In genomic region chr20:49785851-49786174, GRCh38 we compare ENCODE assay signal across 9 cellular contexts. TPM values are rescaled to one million over a fixed set of nuclear protein-coding genes. Genes with fewer than 3 reads are reported as not detected.
DNase-seq lines count a peak whose midpoint lies in the region; ATAC-seq and TF ChIP-seq lines count a peak whose summit lies in the region.
"Had no signal": no experiment of that assay in that cellular context is flagged by ENCODE, and none has a peak within 500 bp of the region (broad histone marks: within the 10 kb centered on the region; RNA-seq: fewer than 3 reads in every experiment).

No MANE protein-coding gene starts in this region.

- H3K27me3 ChIP-seq in GM23338 (ENCODE audit: insufficient read depth), result no peaks in the 10 kb centered on the region
- H3K27me3 ChIP-seq in mesenchymal stem cell (ENCODE audit: control insufficient read depth in 1 of 2, insufficient read depth in 1 of 2, low read length in 2 of 2), result no peaks in the 10 kb centered on the region

- no peak overlapping the region for H4K8ac ChIP-seq in mesenchymal stem cell (ENCODE audit: low read length)

- H3K4me1 Mint-ChIP-seq in GM23338 (peaks cover 10% of the 10 kb centered on the region; the same call in 2 of the 3 replicates), IgD-negative memory B cell (peaks cover 18 to 26% (median 19%) of the 10 kb centered on the region in 3 donors), natural killer cell (peaks cover 9 to 10% of the 10 kb centered on the region in 2 donors)

- H3K4me2 ChIP-seq in GM23338 (no peak overlapping the region), mesenchymal stem cell (ENCODE audit: low read length, poor library complexity, severe bottlenecking) (no peak overlapping the region)

- H3K27me3 Mint-ChIP-seq in GM23338 (ENCODE audit: insufficient read depth, low read depth, poor library complexity) (peaks cover 9% of the 10 kb centered on the region), IgD-negative memory B cell (no peaks in the 10 kb centered on the region), natural killer cell (ENCODE audit: low read depth in 2 of 2) (no peaks in the 10 kb centered on the region)

- no peak overlapping the region for H3K4ac ChIP-seq in mesenchymal stem cell (ENCODE audit: low read depth in 1 of 2, low read length in 2 of 2)

- H3K23ac ChIP-seq in mesenchymal stem cell (ENCODE audit: low read length in 2 of 2), result no peak overlapping the region

- no peak overlapping the region for H3K14ac ChIP-seq in mesenchymal stem cell (ENCODE audit: low read length in 2 of 2)

- no peaks in the 10 kb centered on the region for H3K9me2 ChIP-seq in GM23338 (ENCODE audit: insufficient read depth)

- H2AFZ ChIP-seq in GM23338 (peak overlapping the region; percentile 93), mesenchymal stem cell (ENCODE audit: low read depth, low read length) (no peak overlapping the region)

- no peak overlapping the region for H4K91ac ChIP-seq in mesenchymal stem cell (ENCODE audit: low read length)

- intact Hi-C loops in natural killer cell (cut with micrococcal nuclease), result no loop called here

- H3K4me3 ChIP-seq in GM23338 (no peak overlapping the region), mesenchymal stem cell (ENCODE audit: insufficient read depth in 1 of 2, low read depth in 1 of 2, low read length in 2 of 2) (no peak overlapping the region)

- no peak overlapping the region for H2BK120ac ChIP-seq in mesenchymal stem cell (ENCODE audit: low read depth, low read length)

- H3K4me3 Mint-ChIP-seq in GM23338 (no peak overlapping the region), IgD-negative memory B cell (peak overlapping the region; percentile 79 to 94 (median 86)), natural killer cell (peak overlapping the region; percentile 17)

- H3K79me1 ChIP-seq in mesenchymal stem cell (replicated peaks; ENCODE audit: low read length, poor library complexity, severe bottlenecking), result no peaks in the 10 kb centered on the region

- H3K36me3 ChIP-seq in GM23338 (ENCODE audit: insufficient read depth) (no peaks in the 10 kb centered on the region), mesenchymal stem cell (ENCODE audit: control insufficient read depth in 1 of 2, insufficient read depth in 2 of 2, low read depth in 1 of 2, low read length in 2 of 2) (no peaks in the 10 kb centered on the region)

- H2BK12ac ChIP-seq in mesenchymal stem cell (ENCODE audit: low read length in 2 of 2), result no peak overlapping the region

- H3K9ac ChIP-seq in mesenchymal stem cell (ENCODE audit: low read length), result no peak overlapping the region

- no peak overlapping the region for H3K18ac ChIP-seq in mesenchymal stem cell (ENCODE audit: low read depth in 1 of 2, low read length in 2 of 2)

- H3K27ac ChIP-seq in GM23338 (ENCODE audit: low read depth) (no peak overlapping the region), mesenchymal stem cell (ENCODE audit: low read length, poor library complexity, severe bottlenecking) (no peak overlapping the region)

- no peaks in the 10 kb centered on the region for H4K20me1 ChIP-seq in GM23338 (replicated peaks; ENCODE audit: insufficient read depth)

- 95% methylated on average over 4 of the region's 4 CpGs for WGBS in mesenchymal stem cell

- H2AK5ac ChIP-seq in mesenchymal stem cell (ENCODE audit: low read length, severe bottlenecking), result no peak overlapping the region

- H2BK5ac ChIP-seq in mesenchymal stem cell (ENCODE audit: low read depth, low read length, poor library complexity, severe bottlenecking), result no peak overlapping the region

- H3F3A ChIP-seq in GM23338 (replicated peaks; ENCODE audit: low read depth), result 0 out of 2 replicates have a peak, but pooled peaks cover 3% of the 10 kb centered on the region

- H3K36me3 Mint-ChIP-seq in GM23338 (ENCODE audit: low read depth) (no peaks in the 10 kb centered on the region), IgD-negative memory B cell (peaks cover 2% of the 10 kb centered on the region), natural killer cell (no peaks in the 10 kb centered on the region)

- no peaks in the 10 kb centered on the region for H3K9me3 ChIP-seq in mesenchymal stem cell (ENCODE audit: control insufficient read depth, low read length)

- no peaks in the 10 kb centered on the region for H3K9me3 Mint-ChIP-seq in GM23338
- H3K9me3 Mint-ChIP-seq in IgD-negative memory B cell, result no peaks in the 10 kb centered on the region
- no peaks in the 10 kb centered on the region for H3K9me3 Mint-ChIP-seq in natural killer cell

- no peak for TF ChIP-seq CTCF in GM23338 (conservative IDR thresholded peaks at IDR 0.05; ENCODE audit: low read depth in 2 of 2)
- TF ChIP-seq CTCF in natural killer cell (IDR thresholded peaks at IDR 0.05), result no peak

- H3K4me1 ChIP-seq in GM23338 (ENCODE audit: insufficient read depth) (no peaks in the 10 kb centered on the region), mesenchymal stem cell (ENCODE audit: control insufficient read depth, insufficient read depth, low read depth, low read length) (peaks cover 2% of the 10 kb centered on the region)

- H3K79me2 ChIP-seq in GM23338 (replicated peaks; ENCODE audit: insufficient read depth), result no peaks in the 10 kb centered on the region

- DNase-seq in GM23338 (ENCODE audit: low spot score), result no peak
- DNase-seq in natural killer cell, result no peak
- DNase-seq in stimulated activated CD4-positive, alpha-beta T cell treated with anti-CD3 and anti-CD28 coated beads, Interleukin-1b, Interleukin-23, amount 100 ng/mL, for 48 hours, result no peak
- DNase-seq in mesenchymal stem cell, result no peak
- DNase-seq in middle frontal gyrus (ENCODE audit: extremely low spot score, low spot score), result no peak
- DNase-seq in NK-92 (lab: John Stamatoyannopoulos, UW; ENCODE audit: unreplicated experiment), result no peak
- DNase-seq: NCI-H2227 treated with DMSO at 0.1 percent for 48 hours had no signal

- H3K27ac Mint-ChIP-seq in GM23338 (no peak overlapping the region), IgD-negative memory B cell (peak overlapping the region; percentile 53 to 74 (median 74)), natural killer cell (peak overlapping the region in 1 of 2 donors; percentile 70)

- H2BK15ac ChIP-seq in mesenchymal stem cell (ENCODE audit: low read depth, poor library complexity, severe bottlenecking), result no peak overlapping the region

- ATAC-seq in GM18858 (IDR thresholded peaks at IDR 0.05; ENCODE audit: unreplicated experiment), result peak; percentile 89
- ATAC-seq in GM23338, result no peak
- ATAC-seq in natural killer cell, result peak; percentile 36 to 64 (median 47)

TF ChIP-seq in GM23338, 12 proteins besides CTCF, POLR2A, EP300 and RAD21:
- TF ChIP-seq JUNB (IDR thresholded peaks at IDR 0.05; ENCODE audit: unreplicated experiment), result no peak
- no peak for TF ChIP-seq ZNF331 (CRISPR knock-in tag; IDR thresholded peaks at IDR 0.05; ENCODE audit: low read depth)
- no peak for TF ChIP-seq ZNF114 (CRISPR knock-in tag; IDR thresholded peaks at IDR 0.05)
- TF ChIP-seq STAT1 (IDR thresholded peaks at IDR 0.05; ENCODE audit: unreplicated experiment), result no peak
- TF ChIP-seq ETS1 (IDR thresholded peaks at IDR 0.05), result no peak
- TF ChIP-seq NANOG (IDR thresholded peaks at IDR 0.05; ENCODE audit: borderline replicate concordance), result no peak
- TF ChIP-seq EZH2 (IDR thresholded peaks at IDR 0.05; ENCODE audit: low read depth, unreplicated experiment), result no peak
- TF ChIP-seq CREB1 (CRISPR knock-in tag; IDR thresholded peaks at IDR 0.05; ENCODE audit: low read depth), result no peak
- TF ChIP-seq POLR2AphosphoS5 (IDR thresholded peaks at IDR 0.05; ENCODE audit: low read depth), result no peak

RNA-seq across cellular contexts. Expression of gene SLC9A8, which starts 26.8 kb away (rescaled TPM):
- 6.4 and 7.0 TPM in 2 replicates for total RNA-seq in GM23338 (2014; rRNA removed; shearing (Covaris generic))
- 2.6 and 4.4 TPM in 2 replicates for polyA plus RNA-seq in GM23338 (2016; fragmentation: Nextera tagmentation; extraction: Ambion mirVana)
- polyA plus RNA-seq in IgD-negative memory B cell, result 13.2 TPM
- 10 to 100 TPM; 54.5 to 68.7 (median 58.8) TPM for total RNA-seq in natural killer cell
- 3.9 TPM for polyA plus RNA-seq in mesenchymal stem cell (2013, experiment 1 of 2)
- polyA plus RNA-seq in mesenchymal stem cell (2013, experiment 2 of 2), result 3.6 TPM
